22 cellular contexts compared by ENCODE assay signal in genomic region chr19:23262892-23263291, GRCh38.
"Had no signal": no experiment of that assay in that cellular context is flagged by ENCODE, and none has a peak within 500 bp of the region (broad histone marks: within the 10 kb centered on the region; RNA-seq: fewer than 3 reads in every experiment).

No MANE protein-coding gene starts in this region.

- H3K27me3 ChIP-seq: brain microvascular endothelial cell, cardiac muscle cell, Peyer's patch, SJCRH30 had no signal

- H3K4me2 ChIP-seq: KMS-11, SK-N-SH had no signal

- H3K27ac ChIP-seq: brain microvascular endothelial cell, cardiac muscle cell, KMS-11, Peyer's patch, RWPE1, SJCRH30, VCaP had no signal

- H3K27ac Mint-ChIP-seq: activated CD8-positive, alpha-beta memory T cell treated with anti-CD3 and anti-CD28 coated beads, Interleukin-2, amount 10 ng/mL, durations not matched to agents 7 days and 5 days; activated T-helper 17 cell treated with anti-CD3 and anti-CD28 coated beads, Interleukin-2, amount 50 U/mL, for 72 hours had no signal

- H3K9me3 Mint-ChIP-seq: activated T-helper 17 cell treated with anti-CD3 and anti-CD28 coated beads, Interleukin-2, amount 50 U/mL, for 72 hours had no signal

- H3K36me3 ChIP-seq: brain microvascular endothelial cell had no signal

- DNase-seq: activated CD4-positive, alpha-beta T cell treated with anti-CD3 and anti-CD28 coated beads for 4 hours; activated CD4-positive, CD25-positive, alpha-beta regulatory T cell; activated CD8-positive, alpha-beta memory T cell treated with anti-CD3 and anti-CD28 coated beads, Interleukin-2, amount 10 ng/mL, durations not matched to agents 7 days and 5 days; activated T-cell treated with anti-CD3 and anti-CD28 coated beads, Interleukin-2, amount 50 U/mL, for 48 hours; brain microvascular endothelial cell; NCI-H1092; NCI-H1417; NCI-H2029; NCI-H345; NCI-H510A; NCI-H526 treated with DMSO at 0.1 percent for 48 hours; NK-92 treated with Interleukin-12 subunit alpha and Interleukin-12 subunit beta, amount 100 ng/mL, for 24 hours; Peyer's patch; Right ventricle myocardium superior; SJCRH30; SK-N-SH; T-helper 1 cell had no signal

- H3K4me3 ChIP-seq: cardiac muscle cell, Peyer's patch, SJCRH30 had no signal

- ATAC-seq: activated CD8-positive, alpha-beta memory T cell treated with anti-CD3 and anti-CD28 coated beads, Interleukin-2, amount 10 ng/mL, durations not matched to agents 7 days and 5 days had no signal

- H3K9me2 ChIP-seq: SK-N-SH had no signal

- H3K4me1 ChIP-seq: Peyer's patch, SJCRH30 had no signal

- H3K27me3 Mint-ChIP-seq: activated CD8-positive, alpha-beta memory T cell treated with anti-CD3 and anti-CD28 coated beads, Interleukin-2, amount 10 ng/mL, durations not matched to agents 7 days and 5 days; activated T-helper 17 cell treated with anti-CD3 and anti-CD28 coated beads, Interleukin-2, amount 50 U/mL, for 72 hours had no signal

- H3K9me3 ChIP-seq: Peyer's patch, SJCRH30, SK-N-SH had no signal

- H3K4me3 Mint-ChIP-seq: activated CD8-positive, alpha-beta memory T cell treated with anti-CD3 and anti-CD28 coated beads, Interleukin-2, amount 10 ng/mL, durations not matched to agents 7 days and 5 days; activated T-helper 17 cell treated with anti-CD3 and anti-CD28 coated beads, Interleukin-2, amount 50 U/mL, for 72 hours had no signal
